Comparison of ENCODE assay signal across 15 cellular contexts in genomic region chr12:108306506-108306905, GRCh38. TPM values are rescaled to one million over a fixed set of nuclear protein-coding genes. Genes with fewer than 3 reads are reported as not detected.
A peak's percentile ranks its signal among the peaks of the same experiment; 100 is the strongest.
DNase-seq lines count a peak whose midpoint lies in the region; ATAC-seq, FAIRE-seq and TF ChIP-seq lines count a peak whose summit lies in the region.
"Had no signal": no experiment of that assay in that cellular context is flagged by ENCODE, and none has a peak within 500 bp of the region (broad histone marks: within the 10 kb centered on the region; RNA-seq: fewer than 3 reads in every experiment).

No MANE protein-coding gene starts in this region.

- H2AFZ ChIP-seq in GM23248 (no peak overlapping the region), smooth muscle cell (ENCODE audit: low read depth) (no peak overlapping the region), HepG2 (ENCODE audit: low read length) (no peak overlapping the region)
- H2AFZ ChIP-seq: GM23338 had no signal

- no peak for TF ChIP-seq POLR2A in HepG2 (IDR thresholded peaks at IDR 0.05; ENCODE audit: insufficient read depth in 1 of 2, low read depth in 2 of 2, low read length in 2 of 2)

- peaks cover 17% of the 10 kb centered on the region for H3F3A ChIP-seq in GM23248 (ENCODE audit: insufficient read depth)
- peaks cover 16% of the 10 kb centered on the region for H3F3A ChIP-seq in smooth muscle cell (ENCODE audit: low read depth)

- H3K27me3 Mint-ChIP-seq in immature natural killer cell (ENCODE audit: low read depth in 3 of 3) = peaks cover 4 to 10% (median 5%) of the 10 kb centered on the region in 3 donors
- H3K27me3 Mint-ChIP-seq: stimulated activated naive CD8-positive, alpha-beta T cell treated with anti-CD3 and anti-CD28 coated beads, Interleukin-15, Interleukin-2, amounts not matched to agents 100 ng/mL and 50 ng/mL, for 24 hours had no signal

- H3K9me3 ChIP-seq in GM23248 (ENCODE audit: low read depth) (no peaks in the 10 kb centered on the region), smooth muscle cell (replicated peaks; ENCODE audit: low read depth) (no peaks in the 10 kb centered on the region), HepG2 (ENCODE audit: low read length) (no peaks in the 10 kb centered on the region)
- H3K9me3 ChIP-seq: right lobe of liver, SJCRH30 had no signal

- peaks cover 15 to 24% (median 17%) of the 10 kb centered on the region in 3 donors for H3K36me3 Mint-ChIP-seq in immature natural killer cell
- H3K36me3 Mint-ChIP-seq: naive thymus-derived CD8-positive, alpha-beta T cell had no signal

- H3K9ac ChIP-seq in GM23248 (peak overlapping the region; percentile 86), smooth muscle cell (ENCODE audit: low read depth) (peak overlapping the region; percentile 86), HepG2 (ENCODE audit: insufficient read depth, low read depth, low read length) (no peak overlapping the region)

- H4K20me1 ChIP-seq in GM23248 (ENCODE audit: insufficient read depth) = no peaks in the 10 kb centered on the region
- peaks cover 11% of the 10 kb centered on the region for H4K20me1 ChIP-seq in smooth muscle cell (ENCODE audit: low read depth)
- H4K20me1 ChIP-seq in HepG2 (ENCODE audit: insufficient read depth, low read length) = no peaks in the 10 kb centered on the region

- H3K27ac ChIP-seq in GM23248 (peak overlapping the region; percentile 97), angular gyrus (ENCODE audit: low read depth, low read length) (peak overlapping the region; percentile 1), smooth muscle cell (ENCODE audit: low read depth) (peak overlapping the region; percentile 99), HepG2 (ENCODE audit: extremely low read length, insufficient read depth, low read length) (no peak overlapping the region)
- H3K27ac ChIP-seq: cardiac muscle cell, SJCRH30 had no signal

- CTCF ChIA-PET in HepG2 (lab: Yijun Ruan, JAX; ENCODE audit: low intra/inter-chr PET ratio, low total read pairs) = no interaction called here

- peak overlapping the region; percentile 56 to 89 (median 75) for H3K4me3 Mint-ChIP-seq in immature natural killer cell
- H3K4me3 Mint-ChIP-seq: activated naive CD4-positive, alpha-beta T cell treated with anti-CD3 and anti-CD28 coated beads for 36 hours; GM23338 had no signal

- POLR2A ChIA-PET in HepG2 (lab: Yijun Ruan, JAX) = no interaction called here

- no peak for FAIRE-seq in HepG2 (lab: Jason Lieb, UNC)

- H3K79me2 ChIP-seq in GM23248 (ENCODE audit: insufficient read depth) (no peaks in the 10 kb centered on the region), smooth muscle cell (ENCODE audit: low read depth) (peaks cover 49% of the 10 kb centered on the region), HepG2 (ENCODE audit: insufficient read depth, low read length) (no peaks in the 10 kb centered on the region)

- in situ Hi-C loops in GM23248 (cut with MboI) (no loop called here), HepG2 (cut with HindIII; ENCODE audit: extremely low pct_ligation_motif_present, low pct_unique_long_range_greater_than_20kb) (no loop called here)

- intact Hi-C loops in HepG2 (cut with micrococcal nuclease; ENCODE audit: unreplicated experiment) = no loop called here

- peaks cover 50% of the 10 kb centered on the region for H3K4me1 ChIP-seq in GM23248 (ENCODE audit: insufficient read depth)
- peaks cover 15% of the 10 kb centered on the region for H3K4me1 ChIP-seq in smooth muscle cell (ENCODE audit: low read depth)
- H3K4me1 ChIP-seq in HepG2 (ENCODE audit: insufficient read depth, low read length) = peaks cover 65% of the 10 kb centered on the region
- H3K4me1 ChIP-seq: right lobe of liver had no signal

- no TSS peak for BruUV-seq in HepG2 (replicated peaks; lab: Mats Ljungman, UMichigan)

- H3K9me2 ChIP-seq in GM23248 (ENCODE audit: insufficient read depth) = no peaks in the 10 kb centered on the region

- no peak for TF ChIP-seq RAD21 in HepG2 (CRISPR knock-in tag; IDR thresholded peaks at IDR 0.05)

- ATAC-seq in HepG2 (no peak), HG03469 (IDR thresholded peaks at IDR 0.05; ENCODE audit: unreplicated experiment) (no peak)
- ATAC-seq: GM23338; naive thymus-derived CD8-positive, alpha-beta T cell had no signal

- WGBS in GM23248 (ENCODE audit: low coverage in 1 of 2, low lambda C conversion rate in 2 of 2, missing lambda C conversion rate in 2 of 2), 2 experiments = 33 to 51% methylated on average over 3 of the region's 3 CpGs
- 85% methylated on average over 3 of the region's 3 CpGs for WGBS in smooth muscle cell (ENCODE audit: low lambda C conversion rate)
- WGBS in HepG2 (ENCODE audit: low lambda C conversion rate) = 38% methylated on average over 3 of the region's 3 CpGs

- H3K4me2 ChIP-seq in GM23248 (ENCODE audit: unreplicated experiment) (peak overlapping the region; percentile 35), smooth muscle cell (peak overlapping the region; percentile 55), HepG2 (ENCODE audit: low read depth, low read length) (no peak overlapping the region)
- H3K4me2 ChIP-seq: GM23338 had no signal

- TF ChIP-seq EP300 in HepG2 (IDR thresholded peaks at IDR 0.05; ENCODE audit: low read depth in 2 of 2, low read length in 2 of 2) = no peak
- no peak for TF ChIP-seq EP300 in HepG2 (CRISPR knock-in tag; IDR thresholded peaks at IDR 0.05; ENCODE audit: borderline replicate concordance)

- peaks cover 98 to 100% of the 10 kb centered on the region in 2 donors for H3K4me1 Mint-ChIP-seq in immature natural killer cell

- H3K36me3 ChIP-seq in GM23248 (ENCODE audit: low read depth) (no peaks in the 10 kb centered on the region), smooth muscle cell (ENCODE audit: low read depth) (no peaks in the 10 kb centered on the region), HepG2 (replicated peaks in 1 of 2; ENCODE audit: control insufficient read depth in 1 of 2, insufficient read depth in 2 of 2, low read length in 2 of 2) (no peaks in the 10 kb centered on the region)
- H3K36me3 ChIP-seq: cardiac muscle cell, right lobe of liver, SJCRH30 had no signal

- TF ChIP-seq CTCF in smooth muscle cell (IDR thresholded peaks at IDR 0.05; ENCODE audit: borderline replicate concordance, insufficient read depth, poor library complexity, severe bottlenecking) = no peak
- TF ChIP-seq CTCF in HepG2 (CRISPR knock-in tag; IDR thresholded peaks at IDR 0.05) = no peak

- no peak overlapping the region for H3K4me3 ChIP-seq in GM23248
- H3K4me3 ChIP-seq in smooth muscle cell = no peak overlapping the region
- H3K4me3 ChIP-seq in HepG2 (replicated peaks in 1 of 3; ENCODE audit: insufficient read depth in 1 of 3, low read depth in 2 of 3, low read length in 3 of 3) = no peak overlapping the region
- H3K4me3 ChIP-seq: cardiac muscle cell, GM23338, right lobe of liver, SJCRH30 had no signal

- no peak for DNase-seq in GM23248
- no peak for DNase-seq in immature natural killer cell
- no peak for DNase-seq in smooth muscle cell (lab: John Stamatoyannopoulos, UW; ENCODE audit: unreplicated experiment)
- no peak for DNase-seq in HepG2 (ENCODE audit: low spot score)
- DNase-seq in dermis blood vessel endothelial cell = no peak
- DNase-seq in NCI-H1694 (lab: John Stamatoyannopoulos, UW) = no peak
- DNase-seq: activated naive CD4-positive, alpha-beta T cell treated with anti-CD3 and anti-CD28 coated beads for 36 hours; naive thymus-derived CD8-positive, alpha-beta T cell; right lobe of liver had no signal

- H3K27ac Mint-ChIP-seq in immature natural killer cell = peak overlapping the region; percentile 93 to 98 (median 97)
- H3K27ac Mint-ChIP-seq: activated naive CD4-positive, alpha-beta T cell treated with anti-CD3 and anti-CD28 coated beads for 36 hours; GM23338 had no signal

- no peaks in the 10 kb centered on the region for H3K27me3 ChIP-seq in GM23248 (replicated peaks; ENCODE audit: insufficient read depth)
- H3K27me3 ChIP-seq in smooth muscle cell (ENCODE audit: low read depth) = no peaks in the 10 kb centered on the region
- peaks cover 2 to 35% of the 10 kb centered on the region in 2 experiments; a peak in 3 of 5 replicates for H3K27me3 ChIP-seq in HepG2 (ENCODE audit: control insufficient read depth in 1 of 2, insufficient read depth in 2 of 2, low read length in 2 of 2)
- H3K27me3 ChIP-seq: cardiac muscle cell, right lobe of liver had no signal

- no peaks in the 10 kb centered on the region for H3K9me3 Mint-ChIP-seq in immature natural killer cell
- H3K9me3 Mint-ChIP-seq: activated naive CD4-positive, alpha-beta T cell treated with anti-CD3 and anti-CD28 coated beads for 36 hours; GM23338; stimulated activated naive CD8-positive, alpha-beta T cell treated with anti-CD3 and anti-CD28 coated beads, Interleukin-15, Interleukin-2, amounts not matched to agents 100 ng/mL and 50 ng/mL, for 24 hours had no signal

TF ChIP-seq in HepG2, 621 proteins besides CTCF, POLR2A, EP300 and RAD21 (continues in another document):
- no peak for TF ChIP-seq ZNF34 (CRISPR knock-in tag; IDR thresholded peaks at IDR 0.05; ENCODE audit: borderline replicate concordance)

RNA-seq across cellular contexts. Expression of gene CMKLR1, which starts 32.6 kb away (rescaled TPM):
- total RNA-seq in GM23248 (2014; rRNA removed; shearing (Covaris generic)) = 2.9 and 4.9 TPM in 2 replicates
- polyA plus RNA-seq in GM23248 (2016; fragmentation: Nextera tagmentation; extraction: Ambion mirVana) (1.9 and 2.2 TPM in 2 replicates), immature natural killer cell (10 to 100 TPM; 32.5 to 83.7 (median 49.6) TPM), smooth muscle cell (111 and 179 TPM in 2 replicates), HepG2 (2011; rRNA removed) (not detected in 2 replicates)
- total RNA-seq in smooth muscle cell (294 and 312 TPM in 2 replicates), HepG2 (2016; rRNA removed; fragmentation: Illumina TruSeq; extraction: Trizol) (not detected in 2 replicates), dermis blood vessel endothelial cell (0.19 and 1.0 TPM in 2 replicates)
- not detected in 2 replicates for total RNA-seq in HepG2 (2016; cell fraction: cytosol; rRNA removed; fragmentation: Illumina TruSeq; extraction: Trizol; ENCODE audit: low read depth)
- total RNA-seq in HepG2 (2016; cell fraction: insoluble cytoplasmic fraction; rRNA removed; fragmentation: Illumina TruSeq; extraction: Trizol) = not detected in 2 replicates
- total RNA-seq in HepG2 (2016; cell fraction: membrane; rRNA removed; fragmentation: Illumina TruSeq; extraction: Trizol) = not detected in 2 replicates
- total RNA-seq in HepG2 (2016; cell fraction: nucleus; rRNA removed; fragmentation: Illumina TruSeq; extraction: Trizol) = not detected in 2 replicates
- 0.03 TPM in 1 of 2 replicates, not detected in the other for polyA plus RNA-seq in HepG2 (2011; cell fraction: cytosol; rRNA removed)
- not detected in 2 replicates for polyA plus RNA-seq in HepG2 (2011; cell fraction: nucleus; rRNA removed)
- not detected in 2 replicates for polyA plus RNA-seq in HepG2 (2012)
- not detected in 2 replicates for polyA plus RNA-seq in HepG2 (2016; cell fraction: cytosol; fragmentation: Illumina TruSeq; extraction: Trizol; ENCODE audit: low read depth)
- not detected in 2 replicates for polyA plus RNA-seq in HepG2 (2016; cell fraction: insoluble cytoplasmic fraction; fragmentation: Illumina TruSeq; extraction: Trizol; ENCODE audit: low read depth)
- not detected in 2 replicates for polyA plus RNA-seq in HepG2 (2016; cell fraction: membrane; fragmentation: Illumina TruSeq; extraction: Trizol; ENCODE audit: low read depth)
- polyA plus RNA-seq in HepG2 (2016; cell fraction: nucleus; fragmentation: Illumina TruSeq; extraction: Trizol; ENCODE audit: insufficient read depth, low read depth) = not detected in 2 replicates
- not detected in 2 replicates for polyA minus RNA-seq in HepG2 (2011; rRNA and poly(A)+ RNA removed; ENCODE audit: low replicate concordance)
- polyA minus RNA-seq in HepG2 (2011; cell fraction: cytosol; rRNA and poly(A)+ RNA removed) = not detected in 2 replicates
- not detected in 2 replicates for polyA minus RNA-seq in HepG2 (2011; cell fraction: nucleus; rRNA and poly(A)+ RNA removed)
- total RNA-seq: activated naive CD4-positive, alpha-beta T cell treated with anti-CD3 and anti-CD28 coated beads for 36 hours; cardiac muscle cell had no signal

Comparison
In these comparisons a context has a peak if more than half of its experiments do, and no peak if none do; other contexts are left out.
1. RNA of gene CMKLR1, which starts 32.6 kb away (total RNA-seq): 294 to 312 TPM in smooth muscle cell; 2.9 to 4.9 TPM in GM23248, 0.19 to 1.0 TPM in dermis blood vessel endothelial cell and not detected in HepG2; every median in the first group is over 10 times any median in the second.